8 cellular contexts compared by ENCODE assay signal in genomic region chr15:92077353-92078080, GRCh38.
DNase-seq lines count a peak whose midpoint lies in the region; ATAC-seq and TF ChIP-seq lines count a peak whose summit lies in the region.

No MANE protein-coding gene starts in this region.

- H4K20me1 ChIP-seq in GM23338 (replicated peaks; ENCODE audit: insufficient read depth) = no peaks in the 10 kb centered on the region; the same call in 1 of the 2 replicates
- H4K20me1 ChIP-seq in smooth muscle cell (ENCODE audit: low read depth) = no peaks in the 10 kb centered on the region

- H3F3A ChIP-seq in GM23338 (replicated peaks; ENCODE audit: low read depth) (no peaks in the 10 kb centered on the region), smooth muscle cell (ENCODE audit: low read depth) (no peaks in the 10 kb centered on the region)

- H3K4me1 Mint-ChIP-seq in GM23338 = peaks cover 6% of the 10 kb centered on the region
- peaks cover 30 to 48% (median 39%) of the 10 kb centered on the region in 3 donors for H3K4me1 Mint-ChIP-seq in T-cell

- H3K27ac ChIP-seq in GM23338 (ENCODE audit: low read depth) (no peak overlapping the region), smooth muscle cell (ENCODE audit: low read depth) (no peak overlapping the region)

- POLR2A ChIA-PET in T-cell (lab: Charles Lee) = no interaction called here

- H3K4me3 Mint-ChIP-seq in GM23338 (no peak overlapping the region), T-cell (no peak overlapping the region)

- H3K27ac Mint-ChIP-seq in GM23338 (no peak overlapping the region), T-cell (no peak overlapping the region)

- no peak overlapping the region for H3K9ac ChIP-seq in smooth muscle cell (ENCODE audit: low read depth)

- H3K27me3 Mint-ChIP-seq in GM23338 (ENCODE audit: insufficient read depth, low read depth, poor library complexity) (peaks cover 6% of the 10 kb centered on the region), T-cell (no peaks in the 10 kb centered on the region)

- H3K79me2 ChIP-seq in GM23338 (replicated peaks; ENCODE audit: insufficient read depth) = no peaks in the 10 kb centered on the region
- H3K79me2 ChIP-seq in smooth muscle cell (ENCODE audit: low read depth) = no peaks in the 10 kb centered on the region

- H3K36me3 Mint-ChIP-seq in GM23338 (ENCODE audit: low read depth) (no peaks in the 10 kb centered on the region), T-cell (no peaks in the 10 kb centered on the region)

- H3K9me3 ChIP-seq in smooth muscle cell (replicated peaks; ENCODE audit: low read depth) = no peaks in the 10 kb centered on the region

- ATAC-seq in GM23338 = peak; percentile 85
- peak; percentile 39 to 72 (median 69) for ATAC-seq in T-cell (replicated peaks in 1 of 4)
- no peak for ATAC-seq in HG02840 (IDR thresholded peaks at IDR 0.05; ENCODE audit: low FRiP score, unreplicated experiment)

- H3K4me1 ChIP-seq in GM23338 (ENCODE audit: insufficient read depth) = no peaks in the 10 kb centered on the region
- H3K4me1 ChIP-seq in smooth muscle cell (ENCODE audit: low read depth) = peaks cover 4% of the 10 kb centered on the region

- H3K4me3 ChIP-seq in GM23338 = no peak overlapping the region
- H3K4me3 ChIP-seq in smooth muscle cell = no peak overlapping the region

- H3K9me2 ChIP-seq in GM23338 (ENCODE audit: insufficient read depth) = no peaks in the 10 kb centered on the region

- H3K9me3 Mint-ChIP-seq in GM23338 (no peaks in the 10 kb centered on the region), T-cell (no peaks in the 10 kb centered on the region)

- H2AFZ ChIP-seq in GM23338 (no peak overlapping the region), smooth muscle cell (ENCODE audit: low read depth) (no peak overlapping the region)

- H3K4me2 ChIP-seq in GM23338 (no peak overlapping the region), smooth muscle cell (no peak overlapping the region)

- WGBS in smooth muscle cell (ENCODE audit: low lambda C conversion rate) = 55% methylated on average over 13 of the region's 13 CpGs

- CTCF ChIA-PET in T-cell (lab: Charles Lee) = interaction anchor here (0.6 to 2.3 kb wide), 5 partner anchors 225 to 775 kb away, joined by 3 to 11 read pairs (median 4); no protein-coding TSS in a partner anchor

- H3K27me3 ChIP-seq in GM23338 (ENCODE audit: insufficient read depth) (no peaks in the 10 kb centered on the region), smooth muscle cell (ENCODE audit: low read depth) (peaks cover under 1% of the 10 kb centered on the region)

- no peaks in the 10 kb centered on the region for H3K36me3 ChIP-seq in GM23338 (ENCODE audit: insufficient read depth)
- no peaks in the 10 kb centered on the region for H3K36me3 ChIP-seq in smooth muscle cell (ENCODE audit: low read depth)

- peak; percentile 80 to 99 for TF ChIP-seq CTCF in GM23338 (conservative IDR thresholded peaks at IDR 0.05; ENCODE audit: low read depth in 2 of 2)
- peak; percentile 69 for TF ChIP-seq CTCF in smooth muscle cell (IDR thresholded peaks at IDR 0.05; ENCODE audit: borderline replicate concordance, insufficient read depth, poor library complexity, severe bottlenecking)

- DNase-seq in GF-D8 (lab: John Stamatoyannopoulos, UW) (peak; percentile 9), GM23338 (ENCODE audit: low spot score) (peak; percentile 91), MV-4-11 (lab: John Stamatoyannopoulos, UW) (peak; percentile 45), T-cell (peak in 33 of 34 experiments; percentile 4 to 57 (median 41)), amygdala (lab: John Stamatoyannopoulos, UW) (peak in 42 of 56 donors; percentile 11 to 75 (median 40)), hepatic stellate cell (ENCODE audit: low spot score) (peak; percentile 83), smooth muscle cell (lab: John Stamatoyannopoulos, UW; ENCODE audit: unreplicated experiment) (no peak)

TF ChIP-seq in GM23338, 12 proteins besides CTCF, POLR2A, EP300 and RAD21 (continues in another document):
- TF ChIP-seq, protein P1, sequence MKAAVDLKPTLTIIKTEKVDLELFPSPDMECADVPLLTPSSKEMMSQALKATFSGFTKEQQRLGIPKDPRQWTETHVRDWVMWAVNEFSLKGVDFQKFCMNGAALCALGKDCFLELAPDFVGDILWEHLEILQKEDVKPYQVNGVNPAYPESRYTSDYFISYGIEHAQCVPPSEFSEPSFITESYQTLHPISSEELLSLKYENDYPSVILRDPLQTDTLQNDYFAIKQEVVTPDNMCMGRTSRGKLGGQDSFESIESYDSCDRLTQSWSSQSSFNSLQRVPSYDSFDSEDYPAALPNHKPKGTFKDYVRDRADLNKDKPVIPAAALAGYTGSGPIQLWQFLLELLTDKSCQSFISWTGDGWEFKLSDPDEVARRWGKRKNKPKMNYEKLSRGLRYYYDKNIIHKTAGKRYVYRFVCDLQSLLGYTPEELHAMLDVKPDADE (IDR thresholded peaks at IDR 0.05) = no peak
- TF ChIP-seq ZNF331 (CRISPR knock-in tag; IDR thresholded peaks at IDR 0.05; ENCODE audit: low read depth) (no peak), ZNF462 (CRISPR knock-in tag; IDR thresholded peaks at IDR 0.05) (no peak), JUNB (IDR thresholded peaks at IDR 0.05; ENCODE audit: unreplicated experiment) (no peak), CREB1 (CRISPR knock-in tag; IDR thresholded peaks at IDR 0.05; ENCODE audit: low read depth) (no peak), EZH2phosphoT487 (IDR thresholded peaks at IDR 0.05; ENCODE audit: unreplicated experiment) (no peak), STAT1 (IDR thresholded peaks at IDR 0.05; ENCODE audit: unreplicated experiment) (no peak)
